8 cellular contexts compared by ENCODE assay signal in the genomic region with DNA sequence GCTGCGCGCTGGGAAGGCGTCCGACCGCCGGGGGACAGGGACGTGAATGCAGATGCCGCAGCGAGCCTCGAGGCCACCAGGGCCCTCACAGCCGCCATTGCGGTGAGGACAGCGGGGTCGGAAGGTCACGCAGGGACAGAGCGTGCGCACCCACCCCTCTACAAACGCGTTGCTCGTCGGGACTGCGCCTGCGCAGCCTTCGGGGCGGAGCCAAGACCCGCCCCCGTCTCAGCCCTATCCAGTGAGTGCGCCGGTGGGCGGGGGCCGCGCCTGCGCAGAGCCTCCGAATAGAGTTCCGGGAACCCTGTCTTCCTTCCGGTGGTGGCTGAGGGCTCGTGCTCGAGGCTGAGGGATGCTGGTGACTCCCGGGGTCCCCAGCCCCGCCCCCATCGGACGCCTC.
A peak's percentile ranks its signal among the peaks of the same experiment; 100 is the strongest.
DNase-seq lines count a peak whose midpoint lies in the region; ATAC-seq and TF ChIP-seq lines count a peak whose summit lies in the region.
"Not testable (repeated sequence)": the region's sequence is repeated elsewhere in the genome, so short reads cannot be mapped to it uniquely, and the experiment has no call there.

No MANE protein-coding gene starts in this region.

- not testable (repeated sequence) for H3K9me3 Mint-ChIP-seq in effector memory CD8-positive, alpha-beta T cell

- peak overlapping the region in 1 of 2 donors; percentile 43 for H3K4me3 Mint-ChIP-seq in effector memory CD8-positive, alpha-beta T cell

- not testable (repeated sequence) for H3K27me3 ChIP-seq in OCI-LY3 (ENCODE audit: low read depth, low read length); right lobe of liver; smooth muscle cell (ENCODE audit: low read depth)

- not testable (repeated sequence) for H3K27ac ChIP-seq in OCI-LY3 (ENCODE audit: low read length); smooth muscle cell (ENCODE audit: low read depth)
- peak overlapping the region in 1 of 3 donors; percentile 80 for H3K27ac ChIP-seq in right lobe of liver

- H3K4me2 ChIP-seq in OCI-LY3 (ENCODE audit: low read length), result not testable (repeated sequence)
- peak overlapping the region; percentile 63 for H3K4me2 ChIP-seq in smooth muscle cell

- H3K4me1 ChIP-seq in OCI-LY3 (ENCODE audit: low read length); right lobe of liver; smooth muscle cell (ENCODE audit: low read depth): not testable (repeated sequence)

- ATAC-seq in GM18909 (IDR thresholded peaks at IDR 0.05; ENCODE audit: poor library complexity, unreplicated experiment) (peak; percentile 88), HG02970 (IDR thresholded peaks at IDR 0.05; ENCODE audit: low FRiP score, unreplicated experiment) (peak; percentile 92), right lobe of liver (peak; percentile 79 to 89 (median 85))
- peak; percentile 92 for ATAC-seq in effector memory CD8-positive, alpha-beta T cell (replicated peaks)

- H3K36me3 Mint-ChIP-seq in effector memory CD8-positive, alpha-beta T cell (ENCODE audit: insufficient read depth), result not testable (repeated sequence)

- not testable (repeated sequence) for H3K9ac ChIP-seq in OCI-LY3 (ENCODE audit: low read length); smooth muscle cell (ENCODE audit: low read depth)

- not testable (repeated sequence) for H2AFZ ChIP-seq in OCI-LY3 (ENCODE audit: low read depth, low read length); smooth muscle cell (ENCODE audit: low read depth)

- intact Hi-C loops in right lobe of liver (cut with DNase I), result not testable (repeated sequence)

- peak overlapping the region in 1 of 2 donors; percentile 35 for H3K27ac Mint-ChIP-seq in effector memory CD8-positive, alpha-beta T cell

- TF ChIP-seq POLR2A in right lobe of liver (IDR thresholded peaks at IDR 0.05), result peak; percentile 47

- H3K4me3 ChIP-seq in OCI-LY3 (ENCODE audit: low read length) (peak overlapping the region; percentile 65), right lobe of liver (peak overlapping the region; percentile 25 to 56 (median 37)), smooth muscle cell (peak overlapping the region; percentile 57)

- H3K36me3 ChIP-seq in OCI-LY3 (replicated peaks; ENCODE audit: low read depth, low read length); right lobe of liver; smooth muscle cell (ENCODE audit: low read depth): not testable (repeated sequence)

- H3K27me3 Mint-ChIP-seq in effector memory CD8-positive, alpha-beta T cell, result not testable (repeated sequence)

- peak; percentile 98 for DNase-seq in activated T-cell treated with anti-CD3 and anti-CD28 coated beads for 4 hours
- peak; percentile 94 to 98 (median 96) for DNase-seq in effector memory CD8-positive, alpha-beta T cell
- peak; percentile 96 to 98 (median 97) for DNase-seq in right lobe of liver
- DNase-seq in smooth muscle cell (lab: John Stamatoyannopoulos, UW; ENCODE audit: unreplicated experiment), result not testable (repeated sequence)
- peak; percentile 98 for DNase-seq in ureter (ENCODE audit: low spot score)

- not testable (repeated sequence) for TF ChIP-seq CTCF in OCI-LY3 (IDR thresholded peaks at IDR 0.05; ENCODE audit: low read depth, low read length); right lobe of liver (IDR thresholded peaks at IDR 0.05); smooth muscle cell (IDR thresholded peaks at IDR 0.05; ENCODE audit: borderline replicate concordance, insufficient read depth, poor library complexity, severe bottlenecking)

- H3F3A ChIP-seq in smooth muscle cell (ENCODE audit: low read depth), result not testable (repeated sequence)

- WGBS in right lobe of liver (ENCODE audit: insufficient coverage, low coverage, low lambda C conversion rate, missing lambda C conversion rate), result no CpG with 5 or more reads among the region's 42 CpGs
- WGBS in smooth muscle cell (ENCODE audit: low lambda C conversion rate), result under 1% methylated on average over 24 of the region's 42 CpGs

- H3K4me1 Mint-ChIP-seq in effector memory CD8-positive, alpha-beta T cell (ENCODE audit: low read depth in 2 of 2), result not testable (repeated sequence)

- H4K20me1 ChIP-seq in OCI-LY3 (ENCODE audit: insufficient read depth, low read length); smooth muscle cell (ENCODE audit: low read depth): not testable (repeated sequence)

- not testable (repeated sequence) for H3K79me2 ChIP-seq in OCI-LY3 (ENCODE audit: low read length); smooth muscle cell (ENCODE audit: low read depth)

- not testable (repeated sequence) for H3K9me3 ChIP-seq in OCI-LY3 (ENCODE audit: insufficient read depth, low read length); right lobe of liver; smooth muscle cell (replicated peaks; ENCODE audit: low read depth)
